ENCODE assay signal across 3 cellular contexts in the genomic region with DNA sequence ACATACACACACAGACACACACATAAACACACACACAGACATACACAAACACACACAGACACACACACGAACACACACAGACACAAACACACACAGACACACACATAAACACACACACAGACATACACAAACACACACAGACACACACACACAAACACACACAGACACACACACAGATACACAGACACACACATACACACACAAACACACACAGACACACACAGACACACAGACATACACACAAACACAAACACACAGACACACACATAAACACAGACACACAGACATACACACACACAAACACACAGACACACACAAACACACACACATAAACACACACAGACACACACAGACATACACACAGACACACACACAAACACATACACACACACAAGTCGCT. TPM values are rescaled to one million over a fixed set of nuclear protein-coding genes. Genes with fewer than 3 reads are reported as not detected.
"Had no signal": no experiment of that assay in that cellular context is flagged by ENCODE, and none has a peak within 500 bp of the region (broad histone marks: within the 10 kb centered on the region; RNA-seq: fewer than 3 reads in every experiment).

No MANE protein-coding gene starts in this region.

RNA-seq across cellular contexts. Expression of a gene that starts 31.5 kb away (rescaled TPM):
- total RNA-seq: GM23248, H4, HT-29 had no signal
- polyA plus RNA-seq: GM23248 had no signal
